20 cellular contexts compared by ENCODE assay signal in the genomic region with DNA sequence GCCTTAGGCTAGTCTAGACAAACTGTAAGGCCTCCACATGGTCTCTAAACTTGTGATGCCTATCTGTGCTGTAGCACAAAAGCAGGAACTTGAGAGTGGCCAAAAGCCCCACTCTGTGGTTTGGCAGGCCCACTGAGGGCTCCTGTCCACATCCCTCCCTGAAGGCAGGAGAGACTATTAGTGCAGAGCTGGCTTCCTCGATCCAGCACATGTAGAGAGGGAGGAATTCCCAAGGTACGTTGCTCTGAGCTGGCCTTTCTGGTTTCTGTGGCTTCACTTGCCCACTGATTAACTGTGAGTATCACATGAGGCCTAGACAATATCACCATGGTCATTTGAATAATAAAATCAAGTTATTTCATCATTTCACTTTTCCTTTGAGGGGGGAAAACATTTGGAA.
DNase-seq lines count a peak whose midpoint lies in the region; ATAC-seq and TF ChIP-seq lines count a peak whose summit lies in the region.
"Had no signal": no experiment of that assay in that cellular context is flagged by ENCODE, and none has a peak within 500 bp of the region (broad histone marks: within the 10 kb centered on the region; RNA-seq: fewer than 3 reads in every experiment).

No MANE protein-coding gene starts in this region.

- H3K4me3 ChIP-seq in gastrocnemius medialis: no peak overlapping the region
- no peak overlapping the region for H3K4me3 ChIP-seq in H7 (ENCODE audit: insufficient read depth, low read depth, low read length)
- H3K4me3 ChIP-seq in ascending aorta: no peak overlapping the region
- H3K4me3 ChIP-seq: HAP-1, MG63, SJCRH30 had no signal

- DNase-seq in LHCN-M2 (ENCODE audit: low read depth): peak; percentile 25
- DNase-seq in OCI-M1 (lab: John Stamatoyannopoulos, UW): peak; percentile 17
- no peak for DNase-seq in left cardiac atrium
- DNase-seq in gastrocnemius medialis: no peak
- DNase-seq in H7: no peak
- no peak for DNase-seq in ascending aorta (ENCODE audit: low spot score in 2 of 2)
- no peak for DNase-seq in NCI-H82 (lab: John Stamatoyannopoulos, UW)
- DNase-seq: DMS79 treated with DMSO at 0.1 percent for 48 hours, IMR-90, Karpas-422, MG63, NCI-H1694 treated with DMSO at 0.1 percent for 48 hours, NCI-H510A, NCI-H748 treated with DMSO at 0.1 percent for 48 hours, PC-3, SJCRH30 had no signal

- TF ChIP-seq CTCF in gastrocnemius medialis (IDR thresholded peaks at IDR 0.05 in 4 of 5, conservative IDR thresholded peaks at IDR 0.05 in 1 of 5) (no peak), ascending aorta (IDR thresholded peaks at IDR 0.05) (no peak)

- ATAC-seq in left cardiac atrium (peak; percentile 75 to 76), gastrocnemius medialis (peak; percentile 41 to 54)
- no peak for ATAC-seq in stimulated activated memory B cell treated with anti-CD40 and anti-IgM and Interleukin-4, amounts not matched to agents 10 μg/mL and 1 μg/mL and 100 μg/mL, for 72 hours
- ATAC-seq: PC-3 had no signal

- no peaks in the 10 kb centered on the region for H3K9me3 Mint-ChIP-seq in stimulated activated memory B cell treated with anti-CD40 and anti-IgM and Interleukin-4, amounts not matched to agents 10 μg/mL and 1 μg/mL and 100 μg/mL, for 72 hours

- no peaks in the 10 kb centered on the region for H3K4me1 Mint-ChIP-seq in stimulated activated memory B cell treated with anti-CD40 and anti-IgM and Interleukin-4, amounts not matched to agents 10 μg/mL and 1 μg/mL and 100 μg/mL, for 72 hours

- intact Hi-C loops in left cardiac atrium (cut with DNase I): no loop called here
- intact Hi-C loops in gastrocnemius medialis (cut with DNase I; ENCODE audit: low total_unique reads): no loop called here
- intact Hi-C loops in ascending aorta (cut with DNase I): no loop called here

- H3K27ac Mint-ChIP-seq in stimulated activated memory B cell treated with anti-CD40 and anti-IgM and Interleukin-4, amounts not matched to agents 10 μg/mL and 1 μg/mL and 100 μg/mL, for 72 hours: no peak overlapping the region

- H3K27ac ChIP-seq in gastrocnemius medialis (peak overlapping the region; percentile 12 to 44 (median 23)), ascending aorta (no peak overlapping the region)
- H3K27ac ChIP-seq: RWPE1, SJCRH30 had no signal

- no peaks in the 10 kb centered on the region for H3K9me3 ChIP-seq in gastrocnemius medialis
- H3K9me3 ChIP-seq in ascending aorta: no peaks in the 10 kb centered on the region
- H3K9me3 ChIP-seq: HAP-1, MG63, SJCRH30 had no signal

- H3K4me1 ChIP-seq in gastrocnemius medialis (peaks cover 0 to 4% of the 10 kb centered on the region in 2 donors), ascending aorta (peaks cover 0 to 2% of the 10 kb centered on the region in 2 donors)
- H3K4me1 ChIP-seq: HAP-1 had no signal

- H3K36me3 ChIP-seq in gastrocnemius medialis: no peaks in the 10 kb centered on the region
- H3K36me3 ChIP-seq in H7 (replicated peaks; ENCODE audit: control insufficient read depth, insufficient read depth, low read length): no peaks in the 10 kb centered on the region
- H3K36me3 ChIP-seq in ascending aorta: no peaks in the 10 kb centered on the region
- H3K36me3 ChIP-seq: HAP-1, MG63, SJCRH30 had no signal

- no peaks in the 10 kb centered on the region for H3K36me3 Mint-ChIP-seq in stimulated activated memory B cell treated with anti-CD40 and anti-IgM and Interleukin-4, amounts not matched to agents 10 μg/mL and 1 μg/mL and 100 μg/mL, for 72 hours
- H3K36me3 Mint-ChIP-seq: CD14-positive monocyte had no signal

- in situ Hi-C loops in gastrocnemius medialis (cut with MboI; ENCODE audit: low sequenced_read_pairs in 4 of 4): no loop called here

- TF ChIP-seq POLR2A in gastrocnemius medialis (IDR thresholded peaks at IDR 0.05): no peak

- H3K27me3 ChIP-seq in gastrocnemius medialis (no peaks in the 10 kb centered on the region), H7 (ENCODE audit: control insufficient read depth, insufficient read depth, low read length) (no peaks in the 10 kb centered on the region), ascending aorta (no peaks in the 10 kb centered on the region)
- H3K27me3 ChIP-seq: MG63, SJCRH30 had no signal

- H3K4me3 Mint-ChIP-seq in stimulated activated memory B cell treated with anti-CD40 and anti-IgM and Interleukin-4, amounts not matched to agents 10 μg/mL and 1 μg/mL and 100 μg/mL, for 72 hours: no peak overlapping the region
- H3K4me3 Mint-ChIP-seq: CD14-positive monocyte had no signal

- peaks cover 31% of the 10 kb centered on the region for H3K27me3 Mint-ChIP-seq in stimulated activated memory B cell treated with anti-CD40 and anti-IgM and Interleukin-4, amounts not matched to agents 10 μg/mL and 1 μg/mL and 100 μg/mL, for 72 hours

Comparison
In these comparisons a context has a peak if more than half of its experiments do, and no peak if none do; other contexts are left out.
1. DNase-seq: peak in LHCN-M2 (single experiment) and OCI-M1 (single experiment); none in left cardiac atrium (single experiment), gastrocnemius medialis (0 of 2), H7 (single experiment), ascending aorta (0 of 2) and NCI-H82 (single experiment).
2. H3K27ac ChIP-seq: peak in gastrocnemius medialis (4 of 4); none in ascending aorta (0 of 2).